ENCODE assay signal across 22 cellular contexts in genomic region chr13:33100876-33101275, GRCh38.
"Had no signal": no experiment of that assay in that cellular context is flagged by ENCODE, and none has a peak within 500 bp of the region (broad histone marks: within the 10 kb centered on the region; RNA-seq: fewer than 3 reads in every experiment).

No MANE protein-coding gene starts in this region.

- H3K9ac ChIP-seq: KMS-11 had no signal

- H3K9me3 ChIP-seq: SJSA1 had no signal

- H3K27ac ChIP-seq: KMS-11, SJSA1, SK-N-MC had no signal

- H3K4me2 ChIP-seq: KMS-11 had no signal

- H3K4me3 ChIP-seq: K562, SJSA1, SK-N-MC had no signal

- DNase-seq: Kasumi-1, MV-4-11, NCI-H1048, NCI-H1105, NCI-H1417, NCI-H1436 treated with DMSO at 0.1 percent for 48 hours, NCI-H1694 treated with DMSO at 0.1 percent for 48 hours, NCI-H1930, NCI-H2081, NCI-H2107, NCI-H2227 treated with DMSO at 0.1 percent for 48 hours, NCI-H524, NCI-H69, NCI-H774, Right ventricle myocardium superior, RPMI8226, SIG-M5 had no signal

- H3K27ac Mint-ChIP-seq: IgD-negative memory B cell had no signal

- H3K4me3 Mint-ChIP-seq: IgD-negative memory B cell had no signal

- H3K4me1 ChIP-seq: SJSA1 had no signal

- H3K27me3 ChIP-seq: SJSA1 had no signal
